ENCODE assay signal across 21 cellular contexts in genomic region chr15:39638041-39638440, GRCh38.
"Had no signal": no experiment of that assay in that cellular context is flagged by ENCODE, and none has a peak within 500 bp of the region (broad histone marks: within the 10 kb centered on the region; RNA-seq: fewer than 3 reads in every experiment).

No MANE protein-coding gene starts in this region.

- ATAC-seq: effector memory CD8-positive, alpha-beta T cell; esophagus mucosa; foreskin keratinocyte; gastroesophageal sphincter; heart left ventricle; left cardiac atrium; left lung; left ventricle myocardium superior; naive thymus-derived CD4-positive, alpha-beta T cell had no signal

- H3K27me3 Mint-ChIP-seq: dendritic cell treated with granulocyte-macrophage colony-stimulating factor and Interleukin-4, amounts not matched to agents 40 ng/mL and 50 ng/mL, for 4 days; effector memory CD8-positive, alpha-beta T cell had no signal

- H3K27ac Mint-ChIP-seq: dendritic cell treated with granulocyte-macrophage colony-stimulating factor and Interleukin-4, amounts not matched to agents 40 ng/mL and 50 ng/mL, for 4 days; endodermal cell; memory B cell; naive thymus-derived CD4-positive, alpha-beta T cell had no signal

- H3K4me3 Mint-ChIP-seq: dendritic cell treated with granulocyte-macrophage colony-stimulating factor and Interleukin-4, amounts not matched to agents 40 ng/mL and 50 ng/mL, for 4 days; effector memory CD8-positive, alpha-beta T cell; endodermal cell; memory B cell; naive thymus-derived CD4-positive, alpha-beta T cell had no signal

- DNase-seq: effector CD8-positive, alpha-beta T cell; effector memory CD8-positive, alpha-beta T cell; endodermal cell; erythroblast; esophagus squamous epithelium; foreskin keratinocyte; heart left ventricle; left cardiac atrium; left lung; left ventricle myocardium superior; mammary epithelial cell; mesendoderm; midbrain; naive thymus-derived CD4-positive, alpha-beta T cell had no signal

- H3K27ac ChIP-seq: coronary artery, epithelial cell of prostate, esophagus squamous epithelium, foreskin keratinocyte, gastroesophageal sphincter, heart left ventricle, hepatocyte, left lung had no signal

- H3K36me3 Mint-ChIP-seq: memory B cell had no signal

- H3K4me1 Mint-ChIP-seq: endodermal cell, memory B cell had no signal

- H3K9me3 ChIP-seq: esophagus squamous epithelium, gastroesophageal sphincter, heart left ventricle, left lung had no signal
